8 cellular contexts compared by ENCODE assay signal in genomic region chr20:56440346-56441007, GRCh38. TPM values are rescaled to one million over a fixed set of nuclear protein-coding genes. Genes with fewer than 3 reads are reported as not detected.
DNase-seq lines count a peak whose midpoint lies in the region; ATAC-seq lines count a peak whose summit lies in the region.

No MANE protein-coding gene starts in this region.

- H3K36me3 Mint-ChIP-seq in activated CD8-positive, alpha-beta memory T cell treated with anti-CD3 and anti-CD28 coated beads, Interleukin-2, amount 10 ng/mL, durations not matched to agents 7 days and 5 days = peaks cover 26% of the 10 kb centered on the region
- peaks cover 4 to 32% (median 10%) of the 10 kb centered on the region in 5 donors for H3K36me3 Mint-ChIP-seq in naive thymus-derived CD4-positive, alpha-beta T cell

- POLR2A ChIA-PET in naive thymus-derived CD4-positive, alpha-beta T cell (lab: Charles Lee) = interaction anchor here (0.8 to 1.8 kb wide), 5 partner anchors 9 to 47 kb away, joined by 3 to 14 read pairs (median 4); partner anchors contain the start of genes CASS4 and RTF2

- H3K4me1 Mint-ChIP-seq in activated CD8-positive, alpha-beta memory T cell treated with anti-CD3 and anti-CD28 coated beads, Interleukin-2, amount 10 ng/mL, durations not matched to agents 7 days and 5 days = peaks cover 47% of the 10 kb centered on the region
- peaks cover 29 to 67% (median 50%) of the 10 kb centered on the region in 7 donors for H3K4me1 Mint-ChIP-seq in naive thymus-derived CD4-positive, alpha-beta T cell

- H3K27me3 ChIP-seq in naive thymus-derived CD4-positive, alpha-beta T cell (ENCODE audit: control insufficient read depth in 2 of 2, insufficient read depth in 2 of 2, low read length in 2 of 2) = no peaks in the 10 kb centered on the region

- peak overlapping the region; percentile 93 for H3K27ac Mint-ChIP-seq in activated CD8-positive, alpha-beta memory T cell treated with anti-CD3 and anti-CD28 coated beads, Interleukin-2, amount 10 ng/mL, durations not matched to agents 7 days and 5 days
- H3K27ac Mint-ChIP-seq in naive thymus-derived CD4-positive, alpha-beta T cell = peak overlapping the region; percentile 81 to 95 (median 91)

- no peaks in the 10 kb centered on the region for H3K9me3 Mint-ChIP-seq in activated CD8-positive, alpha-beta memory T cell treated with anti-CD3 and anti-CD28 coated beads, Interleukin-2, amount 10 ng/mL, durations not matched to agents 7 days and 5 days (ENCODE audit: low read depth)
- peaks cover 0 to 3% (median 0%) of the 10 kb centered on the region in 11 donors for H3K9me3 Mint-ChIP-seq in naive thymus-derived CD4-positive, alpha-beta T cell

- peak overlapping the region; percentile 59 for H3K27ac ChIP-seq in naive thymus-derived CD4-positive, alpha-beta T cell (ENCODE audit: low read depth, low read length)

- H3K4me3 ChIP-seq in naive thymus-derived CD4-positive, alpha-beta T cell (ENCODE audit: low read length) = peak overlapping the region; percentile 9

- intact Hi-C loops in naive thymus-derived CD4-positive, alpha-beta T cell (cut with micrococcal nuclease) = loop anchor here (1.0 to 2.0 kb wide), 6 partner anchors 10 to 40 kb away; partner anchors contain the start of genes CASS4 (in 2 of the 2) and RTF2 (in 2 of the 2)

- H3K27me3 Mint-ChIP-seq in activated CD8-positive, alpha-beta memory T cell treated with anti-CD3 and anti-CD28 coated beads, Interleukin-2, amount 10 ng/mL, durations not matched to agents 7 days and 5 days = no peaks in the 10 kb centered on the region
- no peaks in the 10 kb centered on the region for H3K27me3 Mint-ChIP-seq in naive thymus-derived CD4-positive, alpha-beta T cell

- peaks cover 36 to 43% of the 10 kb centered on the region in 2 donors for H3K4me1 ChIP-seq in naive thymus-derived CD4-positive, alpha-beta T cell (ENCODE audit: control insufficient read depth in 2 of 2, insufficient read depth in 2 of 2, low read length in 2 of 2)

- peak; percentile 71 for ATAC-seq in HG02763 (IDR thresholded peaks at IDR 0.05; ENCODE audit: unreplicated experiment)
- peak; percentile 68 for ATAC-seq in activated CD8-positive, alpha-beta memory T cell treated with anti-CD3 and anti-CD28 coated beads, Interleukin-2, amount 10 ng/mL, durations not matched to agents 7 days and 5 days
- ATAC-seq in naive thymus-derived CD4-positive, alpha-beta T cell = peak; percentile 78

- peak overlapping the region; percentile 44 for H3K4me3 Mint-ChIP-seq in activated CD8-positive, alpha-beta memory T cell treated with anti-CD3 and anti-CD28 coated beads, Interleukin-2, amount 10 ng/mL, durations not matched to agents 7 days and 5 days
- H3K4me3 Mint-ChIP-seq in naive thymus-derived CD4-positive, alpha-beta T cell = peak overlapping the region; percentile 64 to 82 (median 74)

- CTCF ChIA-PET in activated CD8-positive, alpha-beta memory T cell treated with anti-CD3 and anti-CD28 coated beads, Interleukin-2, amount 10 ng/mL, durations not matched to agents 7 days and 5 days (lab: Charles Lee) = interaction anchor here (0.6 to 2.2 kb wide), 6 partner anchors 11 to 1802 kb away, joined by 3 to 7 read pairs (median 3); partner anchors contain the start of gene CASS4
- CTCF ChIA-PET in naive thymus-derived CD4-positive, alpha-beta T cell (lab: Charles Lee) = interaction anchor here (0.8 to 1.5 kb wide), 2 partner anchors 11 to 31 kb away, joined by 3 to 4 read pairs; no protein-coding TSS in a partner anchor

- peaks cover 0 to 23% (median 6%) of the 10 kb centered on the region in 3 experiments for H3K36me3 ChIP-seq in naive thymus-derived CD4-positive, alpha-beta T cell (ENCODE audit: control insufficient read depth in 2 of 3, insufficient read depth in 3 of 3, low read length in 3 of 3)

- peak; percentile 11 for DNase-seq in GF-D8 (lab: John Stamatoyannopoulos, UW)
- DNase-seq in activated CD8-positive, alpha-beta memory T cell treated with anti-CD3 and anti-CD28 coated beads, Interleukin-2, amount 10 ng/mL, durations not matched to agents 7 days and 5 days = peak; percentile 89
- peak in 8 of 9 donors; percentile 39 to 68 (median 50) for DNase-seq in naive thymus-derived CD4-positive, alpha-beta T cell
- no peak for DNase-seq in SW480 (ENCODE audit: low spot score)
- DNase-seq in OCI-M2 (lab: John Stamatoyannopoulos, UW; ENCODE audit: unreplicated experiment) = no peak
- DNase-seq in NOMO-1 treated with DMSO at 0.1 percent for 48 hours (lab: John Stamatoyannopoulos, UW; ENCODE audit: unreplicated experiment) = no peak
- no peak for DNase-seq in dedifferentiated amniotic fluid mesenchymal stem cell (ENCODE audit: extremely low spot score)

- H3K9me3 ChIP-seq in naive thymus-derived CD4-positive, alpha-beta T cell (ENCODE audit: control insufficient read depth in 2 of 3, low read length in 3 of 3) = no peaks in the 10 kb centered on the region

RNA-seq across cellular contexts. Expression of gene RTF2, which starts 27.9 kb away (rescaled TPM):
- total RNA-seq in activated CD8-positive, alpha-beta memory T cell treated with anti-CD3 and anti-CD28 coated beads, Interleukin-2, amount 10 ng/mL, durations not matched to agents 7 days and 5 days = 100 to 1,000 TPM; 112 to 127 TPM
- 100 to 1,000 TPM in 1 of 5 experiments, 10 to 100 TPM in 4; 62.5 to 118 (median 72.0) TPM for total RNA-seq in naive thymus-derived CD4-positive, alpha-beta T cell
- 100 to 1,000 TPM; 156 to 157 TPM for polyA plus RNA-seq in naive thymus-derived CD4-positive, alpha-beta T cell

RNA-seq across cellular contexts. Expression of gene CASS4, which starts 28.4 kb away (rescaled TPM):
- total RNA-seq in activated CD8-positive, alpha-beta memory T cell treated with anti-CD3 and anti-CD28 coated beads, Interleukin-2, amount 10 ng/mL, durations not matched to agents 7 days and 5 days = 10 to 100 TPM; 10.9 to 21.8 TPM
- 10 to 100 TPM in 4 of 5 experiments, 1 to 10 TPM in 1; 8.0 to 16.9 (median 14.3) TPM for total RNA-seq in naive thymus-derived CD4-positive, alpha-beta T cell
- 10 to 100 TPM in 1 of 2 donors, 1 to 10 TPM in 1; 6.8 to 10.7 TPM for polyA plus RNA-seq in naive thymus-derived CD4-positive, alpha-beta T cell

RNA-seq across cellular contexts. Expression of gene CSTF1, which starts 48.0 kb away (rescaled TPM):
- total RNA-seq in activated CD8-positive, alpha-beta memory T cell treated with anti-CD3 and anti-CD28 coated beads, Interleukin-2, amount 10 ng/mL, durations not matched to agents 7 days and 5 days = 10 to 100 TPM; 60.0 to 82.4 TPM
- 10 to 100 TPM; 16.4 to 50.7 (median 46.7) TPM for total RNA-seq in naive thymus-derived CD4-positive, alpha-beta T cell
- 10 to 100 TPM; 31.5 to 35.9 TPM for polyA plus RNA-seq in naive thymus-derived CD4-positive, alpha-beta T cell

RNA-seq across cellular contexts. Expression of gene AURKA, which starts 48.5 kb away (rescaled TPM):
- total RNA-seq in activated CD8-positive, alpha-beta memory T cell treated with anti-CD3 and anti-CD28 coated beads, Interleukin-2, amount 10 ng/mL, durations not matched to agents 7 days and 5 days = 100 to 1,000 TPM; 107 to 123 TPM
- total RNA-seq in naive thymus-derived CD4-positive, alpha-beta T cell = 10 to 100 TPM in 1 of 5 experiments, 1 to 10 TPM in 3, under 1 TPM in 1; 0.95 to 44.1 (median 1.2) TPM
- polyA plus RNA-seq in naive thymus-derived CD4-positive, alpha-beta T cell = under 1 TPM; 0.43 to 0.64 TPM

Comparison
In these comparisons a context has a peak if more than half of its experiments do, and no peak if none do; other contexts are left out.
1. DNase-seq: peak in GF-D8 (single experiment), activated CD8-positive, alpha-beta memory T cell treated with anti-CD3 and anti-CD28 coated beads, Interleukin-2, amount 10 ng/mL, durations not matched to agents 7 days and 5 days (single experiment) and naive thymus-derived CD4-positive, alpha-beta T cell (8 of 9); none in SW480 (single experiment), OCI-M2 (single experiment), NOMO-1 treated with DMSO at 0.1 percent for 48 hours (single experiment) and dedifferentiated amniotic fluid mesenchymal stem cell (single experiment).
2. Peak in every context shown above with its lines, with median percentiles within 50 percentile points of each other: ATAC-seq.